8 cellular contexts compared by ENCODE assay signal in genomic region chr11:57530596-57531507, GRCh38. TPM values are rescaled to one million over a fixed set of nuclear protein-coding genes. Genes with fewer than 3 reads are reported as not detected.
DNase-seq lines count a peak whose midpoint lies in the region; ATAC-seq and TF ChIP-seq lines count a peak whose summit lies in the region.

Gene TIMM10, minus strand, starts transcription at chr11:57530754. Its CDS starts 565 bp downstream, at chr11:57530189.

- ATAC-seq in GM18499 (IDR thresholded peaks at IDR 0.05; ENCODE audit: insufficient read depth, unreplicated experiment) = peak; percentile 97
- ATAC-seq in HG02943 (IDR thresholded peaks at IDR 0.05; ENCODE audit: low read depth, unreplicated experiment) = peak; percentile 98
- ATAC-seq in left ventricle myocardium superior = peak; percentile 99

- no peaks in the 10 kb centered on the region for H3K27me3 ChIP-seq in prostate gland (replicated peaks; ENCODE audit: insufficient read depth)

- WGBS in prostate gland = under 1% methylated on average over 49 of the region's 49 CpGs
- WGBS in urinary bladder = under 1% methylated on average over 49 of the region's 49 CpGs

- intact Hi-C loops in T-helper 2 cell treated with Interferon-gamma antibody and Interleukin-4, amounts not matched to agents 100 ng/mL and 5 ng/mL, for 36 hours (cut with micrococcal nuclease) = loop anchor here (1.0 to 5.0 kb wide), 12 partner anchors 17 to 1046 kb away; partner anchors contain the start of genes CLP1, MED19, SELENOH and SLC43A3
- intact Hi-C loops in left ventricle myocardium superior (cut with micrococcal nuclease) (no loop called here), prostate gland (cut with DNase I) (no loop called here)

- H3K4me1 ChIP-seq in prostate gland (replicated peaks) (peaks cover 5% of the 10 kb centered on the region), urinary bladder (ENCODE audit: insufficient read depth) (no peaks in the 10 kb centered on the region)

- peak within 1 kb of the TSS; percentile 48 to 53 for H3K4me3 ChIP-seq in prostate gland
- H3K4me3 ChIP-seq in urinary bladder (ENCODE audit: low read depth, low read length) = peak within 1 kb of the TSS; percentile 64

- H3K36me3 ChIP-seq in prostate gland (no peaks in the 10 kb centered on the region), urinary bladder (ENCODE audit: insufficient read depth) (no peaks in the 10 kb centered on the region)

- peak; percentile 55 for TF ChIP-seq POLR2A in prostate gland (IDR thresholded peaks at IDR 0.05)

- H3K27ac ChIP-seq in prostate gland (peak within 1 kb of the TSS; percentile 69 to 74), urinary bladder (ENCODE audit: low read depth) (no peak within 1 kb of the TSS)

- H3K9me3 ChIP-seq in prostate gland = no peaks in the 10 kb centered on the region

- no peak for TF ChIP-seq CTCF in prostate gland (IDR thresholded peaks at IDR 0.05)

- peak; percentile 95 for DNase-seq in NCI-H187 treated with DMSO at 0.1 percent for 48 hours (lab: John Stamatoyannopoulos, UW)
- DNase-seq in anterior cingulate cortex (lab: John Stamatoyannopoulos, UW) = peak; percentile 67 to 99 (median 94)
- peak; percentile 96 for DNase-seq in left ventricle myocardium superior
- peak; percentile 98 for DNase-seq in prostate gland (ENCODE audit: low spot score)

RNA-seq across cellular contexts. Expression of gene TIMM10, which starts in this region (rescaled TPM):
- 63.0 and 67.7 TPM in 2 replicates for total RNA-seq in T-helper 2 cell treated with Interferon-gamma antibody and Interleukin-4, amounts not matched to agents 100 ng/mL and 5 ng/mL, for 36 hours
- total RNA-seq in left ventricle myocardium superior (56.7 TPM), prostate gland (10 to 100 TPM; 35.2 to 44.3 TPM), urinary bladder (14.3 TPM)
- polyA plus RNA-seq in urinary bladder = 40.7 TPM
